ENCODE assay signal across 8 cellular contexts in the genomic region with DNA sequence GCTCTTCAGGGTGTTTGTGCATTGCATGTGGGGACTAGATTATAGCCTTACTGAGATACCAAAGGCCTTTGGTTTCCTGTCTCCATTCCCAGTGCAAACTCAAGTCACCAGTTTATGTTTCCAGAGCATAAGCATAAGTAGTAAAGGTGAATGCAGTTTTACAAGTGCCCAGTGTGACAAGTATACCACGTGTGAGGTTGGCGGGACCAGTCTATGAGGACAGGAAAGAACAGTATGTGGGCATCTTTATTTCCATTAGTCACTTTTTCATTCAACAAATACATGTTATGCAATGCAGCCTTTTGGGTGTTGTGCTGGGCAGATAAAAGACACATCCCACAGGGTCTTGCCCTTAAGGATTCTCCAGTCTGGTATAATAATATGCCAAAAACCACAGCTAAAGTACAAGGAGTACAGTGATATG.
A peak's percentile ranks its signal among the peaks of the same experiment; 100 is the strongest.
DNase-seq lines count a peak whose midpoint lies in the region; ATAC-seq, FAIRE-seq and TF ChIP-seq lines count a peak whose summit lies in the region.

No MANE protein-coding gene starts in this region.

- no peak for TF ChIP-seq CTCF in GM12878 (IDR thresholded peaks at IDR 0.05 in 2 of 3, conservative IDR thresholded peaks at IDR 0.05 in 1 of 3; ENCODE audit: control insufficient read depth in 2 of 3, extremely low read depth in 1 of 3, insufficient read depth in 1 of 3, low read depth in 3 of 3, low read length in 3 of 3)
- no peak for TF ChIP-seq CTCF in mucosa of descending colon (IDR thresholded peaks at IDR 0.05)
- TF ChIP-seq CTCF in upper lobe of left lung (IDR thresholded peaks at IDR 0.05): no peak

- peak; percentile 28 for ATAC-seq in activated CD4-positive, alpha-beta T cell treated with anti-CD3 and anti-CD28 coated beads for 36 hours
- ATAC-seq in GM12878 (peak; percentile 4), mucosa of descending colon (peak; percentile 59), upper lobe of left lung (ENCODE audit: low FRiP score in 2 of 2) (peak in 1 of 2 donors; percentile 34), GM18907 (IDR thresholded peaks at IDR 0.05; ENCODE audit: unreplicated experiment) (no peak), GM19395 (IDR thresholded peaks at IDR 0.05; ENCODE audit: unreplicated experiment) (no peak), GM21515 (IDR thresholded peaks at IDR 0.05; ENCODE audit: unreplicated experiment) (no peak)

- intact Hi-C loops in activated CD4-positive, alpha-beta T cell treated with anti-CD3 and anti-CD28 coated beads for 36 hours (cut with DNase I, micrococcal nuclease): loop anchor here (1.0 to 5.0 kb wide), 12 partner anchors 15 to 769 kb away; a partner anchor contains a TSS
- intact Hi-C loops in GM12878 (cut with micrococcal nuclease; ENCODE audit: unreplicated experiment): loop anchor here (5.0 kb wide), 3 partner anchors 61 to 139 kb away; no protein-coding TSS in a partner anchor
- intact Hi-C loops in mucosa of descending colon (cut with DNase I, micrococcal nuclease): no loop called here

- peak overlapping the region; percentile 68; the same call in 1 of the 2 replicates for H3K4me3 ChIP-seq in GM12878
- H3K4me3 ChIP-seq in mucosa of descending colon: no peak overlapping the region
- no peak overlapping the region for H3K4me3 ChIP-seq in upper lobe of left lung

- no peaks in the 10 kb centered on the region for H4K20me1 ChIP-seq in GM12878 (ENCODE audit: control insufficient read depth, insufficient read depth)

- H3K4me1 ChIP-seq in GM12878 (ENCODE audit: control insufficient read depth, insufficient read depth, low read length) (peaks cover 64% of the 10 kb centered on the region), mucosa of descending colon (ENCODE audit: low read depth) (peaks cover 46% of the 10 kb centered on the region), upper lobe of left lung (peaks cover 38 to 70% (median 46%) of the 10 kb centered on the region in 4 donors)

- H2AFZ ChIP-seq in GM12878 (ENCODE audit: control insufficient read depth, low read depth, low read length): no peak overlapping the region

- H3K27ac ChIP-seq in GM12878 (ENCODE audit: control insufficient read depth, insufficient read depth) (peak overlapping the region; percentile 93), upper lobe of left lung (peak overlapping the region; percentile 84 to 93 (median 88))

- H3K4me3 Mint-ChIP-seq in activated CD4-positive, alpha-beta T cell treated with anti-CD3 and anti-CD28 coated beads for 36 hours: peak overlapping the region; percentile 87

- TF ChIP-seq EP300 in GM12878 (IDR thresholded peaks at IDR 0.05; ENCODE audit: borderline replicate concordance in 1 of 2, control insufficient read depth in 1 of 2, low read depth in 2 of 2, low read length in 2 of 2): no peak
- TF ChIP-seq EP300 in upper lobe of left lung (IDR thresholded peaks at IDR 0.05): peak in 1 of 4 donors; percentile 28

- no peak for FAIRE-seq in GM12878 (lab: Jason Lieb, UNC)

- peaks cover 69% of the 10 kb centered on the region for H3K36me3 Mint-ChIP-seq in activated CD4-positive, alpha-beta T cell treated with anti-CD3 and anti-CD28 coated beads for 36 hours (ENCODE audit: low read depth)

- SMC1A ChIA-PET in GM12878 (lab: Charles Lee; ENCODE audit: uncharacterized antibody, unreplicated experiment): interaction anchor here (0.7 to 4.0 kb wide), 10 partner anchors 9 to 197 kb away, joined by 3 to 32 read pairs (median 4); no protein-coding TSS in a partner anchor

- no TSS peak for BruUV-seq in GM12878 (replicated peaks; lab: Mats Ljungman, UMichigan)

- peak; percentile 77 for DNase-seq in activated CD4-positive, alpha-beta T cell treated with anti-CD3 and anti-CD28 coated beads for 36 hours
- no peak for DNase-seq in activated CD4-positive, alpha-beta T cell treated with anti-CD3 and anti-CD28 coated beads for 1 hour
- DNase-seq in GM12878 (ENCODE audit: low read depth, low spot score) (no peak), mucosa of descending colon (peak in 1 of 3 donors; percentile 55), upper lobe of left lung (peak in 1 of 2 donors; percentile 65)

- H3K4me2 ChIP-seq in GM12878 (ENCODE audit: control insufficient read depth, insufficient read depth): peak overlapping the region; percentile 99

- in situ Hi-C loops in GM12878 (cut with MboI): loop anchor here (5.0 kb wide), 2 partner anchors 146 to 194 kb away; a partner anchor contains a TSS

- H3K9me3 Mint-ChIP-seq in activated CD4-positive, alpha-beta T cell treated with anti-CD3 and anti-CD28 coated beads for 36 hours (ENCODE audit: low read depth): no peaks in the 10 kb centered on the region

- H3K4me1 Mint-ChIP-seq in activated CD4-positive, alpha-beta T cell treated with anti-CD3 and anti-CD28 coated beads for 36 hours: peaks cover 95% of the 10 kb centered on the region

- H3K9ac ChIP-seq in GM12878 (ENCODE audit: control insufficient read depth, insufficient read depth, low read length): peak overlapping the region; percentile 92

- H3K27me3 Mint-ChIP-seq in activated CD4-positive, alpha-beta T cell treated with anti-CD3 and anti-CD28 coated beads for 36 hours: no peaks in the 10 kb centered on the region

- CTCF ChIA-PET in activated CD4-positive, alpha-beta T cell treated with anti-CD3 and anti-CD28 coated beads for 36 hours (lab: Charles Lee): interaction anchor here (0.6 to 3.8 kb wide), 18 partner anchors 8 to 197 kb away, joined by 3 to 48 read pairs (median 3); a partner anchor contains a TSS
- CTCF ChIA-PET in GM12878 (lab: Yijun Ruan, JAX): interaction anchor here (1.3 to 2.9 kb wide), 2 partner anchors 9 kb away, joined by 6 to 24 read pairs; no protein-coding TSS in a partner anchor

- no peak for TF ChIP-seq POLR2A in GM12878 (IDR thresholded peaks at IDR 0.05; ENCODE audit: low read depth, low read length)
- TF ChIP-seq POLR2A in upper lobe of left lung (IDR thresholded peaks at IDR 0.05): no peak

- WGBS in GM12878 (ENCODE audit: insufficient coverage, insufficient replicate concordance, low lambda C conversion rate, missing lambda C conversion rate): 2% methylated on average over 2 of the region's 2 CpGs
- 45 to 58% methylated on average over 2 of the region's 2 CpGs for WGBS in upper lobe of left lung, 2 donors

- peaks cover 85% of the 10 kb centered on the region for H3K79me2 ChIP-seq in GM12878 (ENCODE audit: control insufficient read depth, insufficient read depth, low read length)

- H3K9me3 ChIP-seq in GM12878 (replicated peaks; ENCODE audit: control insufficient read depth, insufficient read depth, low read length) (no peaks in the 10 kb centered on the region; the same call in 1 of the 3 replicates), mucosa of descending colon (no peaks in the 10 kb centered on the region), upper lobe of left lung (no peaks in the 10 kb centered on the region)

- H3K36me3 ChIP-seq in GM12878 (ENCODE audit: control insufficient read depth in 2 of 2, insufficient read depth in 2 of 2, low read length in 1 of 2) (peaks cover 0 to 4% of the 10 kb centered on the region in 2 experiments; a peak in 2 of 4 replicates), mucosa of descending colon (ENCODE audit: low read depth) (no peaks in the 10 kb centered on the region), upper lobe of left lung (peaks cover 0 to 16% (median 2%) of the 10 kb centered on the region in 4 donors)

- POLR2A ChIA-PET in activated CD4-positive, alpha-beta T cell treated with anti-CD3 and anti-CD28 coated beads for 36 hours (lab: Charles Lee): interaction anchor here (0.6 to 3.8 kb wide), 22 partner anchors 9 to 206 kb away, joined by 3 to 108 read pairs (median 22); a partner anchor contains a TSS
- POLR2A ChIA-PET in GM12878 (lab: Charles Lee): no interaction called here

- H3K27me3 ChIP-seq in GM12878 (replicated peaks in 1 of 2; ENCODE audit: control insufficient read depth in 2 of 2, insufficient read depth in 2 of 2, low read length in 1 of 2) (no peaks in the 10 kb centered on the region), upper lobe of left lung (no peaks in the 10 kb centered on the region)

- TF ChIP-seq RAD21 in GM12878 (IDR thresholded peaks at IDR 0.05; ENCODE audit: insufficient read depth, low read depth, low read length): no peak

- peak overlapping the region; percentile 100 for H3K27ac Mint-ChIP-seq in activated CD4-positive, alpha-beta T cell treated with anti-CD3 and anti-CD28 coated beads for 36 hours

- RAD21 ChIA-PET in GM12878 (lab: Charles Lee; ENCODE audit: unreplicated experiment): interaction anchor here (1.7 to 3.4 kb wide), 3 partner anchors 8 to 148 kb away, joined by 5 to 17 read pairs (median 7); no protein-coding TSS in a partner anchor

TF ChIP-seq in GM12878, 131 proteins besides CTCF, POLR2A, EP300 and RAD21:
- no peak for TF ChIP-seq ZNF24 (IDR thresholded peaks at IDR 0.05)
- TF ChIP-seq CHD1 (IDR thresholded peaks at IDR 0.05; ENCODE audit: low read depth, low read length): no peak
- no peak for TF ChIP-seq ZNF207 (IDR thresholded peaks at IDR 0.05; ENCODE audit: borderline replicate concordance)
- TF ChIP-seq NFIC (IDR thresholded peaks at IDR 0.05; ENCODE audit: low read depth, low read length): 0 out of 2 replicates have a peak, but pooled peaks have one; percentile 1
- no peak for TF ChIP-seq SMARCA5 (IDR thresholded peaks at IDR 0.05)
- TF ChIP-seq, protein P1, sequence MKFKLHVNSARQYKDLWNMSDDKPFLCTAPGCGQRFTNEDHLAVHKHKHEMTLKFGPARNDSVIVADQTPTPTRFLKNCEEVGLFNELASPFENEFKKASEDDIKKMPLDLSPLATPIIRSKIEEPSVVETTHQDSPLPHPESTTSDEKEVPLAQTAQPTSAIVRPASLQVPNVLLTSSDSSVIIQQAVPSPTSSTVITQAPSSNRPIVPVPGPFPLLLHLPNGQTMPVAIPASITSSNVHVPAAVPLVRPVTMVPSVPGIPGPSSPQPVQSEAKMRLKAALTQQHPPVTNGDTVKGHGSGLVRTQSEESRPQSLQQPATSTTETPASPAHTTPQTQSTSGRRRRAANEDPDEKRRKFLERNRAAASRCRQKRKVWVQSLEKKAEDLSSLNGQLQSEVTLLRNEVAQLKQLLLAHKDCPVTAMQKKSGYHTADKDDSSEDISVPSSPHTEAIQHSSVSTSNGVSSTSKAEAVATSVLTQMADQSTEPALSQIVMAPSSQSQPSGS (IDR thresholded peaks at IDR 0.05; ENCODE audit: low read length): no peak
- TF ChIP-seq, protein P2, sequence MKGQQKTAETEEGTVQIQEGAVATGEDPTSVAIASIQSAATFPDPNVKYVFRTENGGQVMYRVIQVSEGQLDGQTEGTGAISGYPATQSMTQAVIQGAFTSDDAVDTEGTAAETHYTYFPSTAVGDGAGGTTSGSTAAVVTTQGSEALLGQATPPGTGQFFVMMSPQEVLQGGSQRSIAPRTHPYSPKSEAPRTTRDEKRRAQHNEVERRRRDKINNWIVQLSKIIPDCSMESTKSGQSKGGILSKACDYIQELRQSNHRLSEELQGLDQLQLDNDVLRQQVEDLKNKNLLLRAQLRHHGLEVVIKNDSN (IDR thresholded peaks at IDR 0.05; ENCODE audit: borderline replicate concordance, extremely low read length, insufficient read depth, low read depth, low read length): no peak

Comparison
In these comparisons a context has a peak if more than half of its experiments do, and no peak if none do; other contexts are left out.
1. ATAC-seq: peak in activated CD4-positive, alpha-beta T cell treated with anti-CD3 and anti-CD28 coated beads for 36 hours (single experiment), GM12878 (single experiment) and mucosa of descending colon (single experiment); none in GM18907 (single experiment), GM19395 (single experiment) and GM21515 (single experiment).
2. intact Hi-C loops: an anchor here in activated CD4-positive, alpha-beta T cell treated with anti-CD3 and anti-CD28 coated beads for 36 hours (1.0 to 5.0 kb wide) and GM12878 (5.0 kb wide); none called in mucosa of descending colon.